Comparison of ENCODE assay signal across 2 cellular contexts in the genomic region with DNA sequence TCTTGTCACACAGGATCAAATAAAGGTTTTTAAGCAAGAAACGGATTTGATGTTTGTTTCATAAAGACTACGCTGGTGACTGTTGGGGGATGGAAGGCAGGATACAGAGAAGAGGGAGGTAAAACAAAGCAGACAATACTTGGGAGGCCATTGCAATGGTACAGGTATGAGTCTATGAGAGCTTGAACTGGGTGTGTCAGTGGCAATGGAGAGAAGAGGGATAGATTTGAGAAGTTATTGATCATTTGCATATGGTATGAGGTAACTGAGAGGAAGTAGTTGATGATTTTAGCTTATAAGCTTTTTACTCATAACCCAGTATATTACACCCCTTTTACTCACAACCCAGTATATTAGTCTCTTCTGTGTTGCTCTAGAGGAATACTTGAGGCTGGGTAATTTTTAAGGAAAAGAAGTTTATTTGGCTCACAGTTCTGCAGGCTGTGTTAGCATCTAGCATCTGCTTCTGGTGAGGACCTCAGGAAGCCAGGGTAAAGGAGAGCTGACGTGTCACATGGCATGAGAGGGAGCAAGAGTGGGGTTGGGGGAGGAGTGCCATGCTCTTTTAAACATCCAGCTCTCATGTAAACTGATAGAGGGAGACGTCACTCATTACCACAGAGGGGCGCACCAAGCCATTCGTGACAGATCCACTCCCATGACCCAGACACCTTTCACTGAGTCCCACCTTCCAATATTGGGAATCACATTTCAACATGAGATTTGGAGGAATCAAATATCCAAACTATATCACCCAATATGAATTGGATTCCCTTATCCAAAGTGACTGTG.
TF ChIP-seq lines count a peak whose summit lies in the region.

No MANE protein-coding gene starts in this region.

TF ChIP-seq in Ishikawa, 13 proteins besides CTCF, POLR2A, EP300 and RAD21 (continued from another document):
- TF ChIP-seq, protein P1, sequence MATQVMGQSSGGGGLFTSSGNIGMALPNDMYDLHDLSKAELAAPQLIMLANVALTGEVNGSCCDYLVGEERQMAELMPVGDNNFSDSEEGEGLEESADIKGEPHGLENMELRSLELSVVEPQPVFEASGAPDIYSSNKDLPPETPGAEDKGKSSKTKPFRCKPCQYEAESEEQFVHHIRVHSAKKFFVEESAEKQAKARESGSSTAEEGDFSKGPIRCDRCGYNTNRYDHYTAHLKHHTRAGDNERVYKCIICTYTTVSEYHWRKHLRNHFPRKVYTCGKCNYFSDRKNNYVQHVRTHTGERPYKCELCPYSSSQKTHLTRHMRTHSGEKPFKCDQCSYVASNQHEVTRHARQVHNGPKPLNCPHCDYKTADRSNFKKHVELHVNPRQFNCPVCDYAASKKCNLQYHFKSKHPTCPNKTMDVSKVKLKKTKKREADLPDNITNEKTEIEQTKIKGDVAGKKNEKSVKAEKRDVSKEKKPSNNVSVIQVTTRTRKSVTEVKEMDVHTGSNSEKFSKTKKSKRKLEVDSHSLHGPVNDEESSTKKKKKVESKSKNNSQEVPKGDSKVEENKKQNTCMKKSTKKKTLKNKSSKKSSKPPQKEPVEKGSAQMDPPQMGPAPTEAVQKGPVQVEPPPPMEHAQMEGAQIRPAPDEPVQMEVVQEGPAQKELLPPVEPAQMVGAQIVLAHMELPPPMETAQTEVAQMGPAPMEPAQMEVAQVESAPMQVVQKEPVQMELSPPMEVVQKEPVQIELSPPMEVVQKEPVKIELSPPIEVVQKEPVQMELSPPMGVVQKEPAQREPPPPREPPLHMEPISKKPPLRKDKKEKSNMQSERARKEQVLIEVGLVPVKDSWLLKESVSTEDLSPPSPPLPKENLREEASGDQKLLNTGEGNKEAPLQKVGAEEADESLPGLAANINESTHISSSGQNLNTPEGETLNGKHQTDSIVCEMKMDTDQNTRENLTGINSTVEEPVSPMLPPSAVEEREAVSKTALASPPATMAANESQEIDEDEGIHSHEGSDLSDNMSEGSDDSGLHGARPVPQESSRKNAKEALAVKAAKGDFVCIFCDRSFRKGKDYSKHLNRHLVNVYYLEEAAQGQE (IDR thresholded peaks at IDR 0.05; ENCODE audit: low read depth) = no peak
- TF ChIP-seq EGR1 (IDR thresholded peaks at IDR 0.05) = no peak
- no peak for TF ChIP-seq TAF1 (IDR thresholded peaks at IDR 0.05; ENCODE audit: low read depth)
- TF ChIP-seq CREB1 (IDR thresholded peaks at IDR 0.05; ENCODE audit: low read depth) = no peak
- no peak for TF ChIP-seq NFIC (IDR thresholded peaks at IDR 0.05)
- TF ChIP-seq, protein P2, sequence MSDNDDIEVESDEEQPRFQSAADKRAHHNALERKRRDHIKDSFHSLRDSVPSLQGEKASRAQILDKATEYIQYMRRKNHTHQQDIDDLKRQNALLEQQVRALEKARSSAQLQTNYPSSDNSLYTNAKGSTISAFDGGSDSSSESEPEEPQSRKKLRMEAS (IDR thresholded peaks at IDR 0.05) = no peak
- no peak for TF ChIP-seq ZBTB7A (IDR thresholded peaks at IDR 0.05; ENCODE audit: low read depth)

TF ChIP-seq in SK-N-SH treated with all-trans-retinoic acid at 6 μM for 48 hours, 23 proteins besides CTCF, POLR2A, EP300 and RAD21 (continued from another document):
- TF ChIP-seq RARB (CRISPR knock-in tag; IDR thresholded peaks at IDR 0.05) = no peak
- no peak for TF ChIP-seq CSDC2 (CRISPR knock-in tag; IDR thresholded peaks at IDR 0.05)
TF ChIP-seq in SK-N-SH treated with all-trans-retinoic acid at 6 μM for 48 hours: peak in this region for 0.
